Comparison of ENCODE assay signal across 9 cellular contexts in genomic region chr19:601310-601709, GRCh38. TPM values are rescaled to one million over a fixed set of nuclear protein-coding genes. Genes with fewer than 3 reads are reported as not detected.
"Had no signal": no experiment of that assay in that cellular context is flagged by ENCODE, and none has a peak within 500 bp of the region (broad histone marks: within the 10 kb centered on the region; RNA-seq: fewer than 3 reads in every experiment).

No MANE protein-coding gene starts in this region.

- H2AFZ ChIP-seq: GM23338 had no signal

- ATAC-seq: GM23338, HCT116 had no signal

- H3K36me3 Mint-ChIP-seq: IgD-negative memory B cell had no signal

- H3K36me3 ChIP-seq: HAP-1 had no signal

- H3K4me2 ChIP-seq: GM23338 had no signal

- H3K27ac Mint-ChIP-seq: GM23338 had no signal

- H3K4me1 Mint-ChIP-seq: GM23338, IgD-negative memory B cell had no signal

- H3K4me3 ChIP-seq: GM23338, HAP-1 had no signal

- H3K4me1 ChIP-seq: HAP-1 had no signal

- FAIRE-seq: H1, HTR-8/SVneo had no signal

- DNase-seq: H7, KG1 had no signal

- H3K4me3 Mint-ChIP-seq: GM23338, IgD-negative memory B cell had no signal

RNA-seq across cellular contexts. Expression of gene HCN2, which starts 11.6 kb away (rescaled TPM):
- total RNA-seq: HT-29 had no signal
- polyA plus RNA-seq: IgD-negative memory B cell had no signal

RNA-seq across cellular contexts. Expression of gene FGF22, which starts 38.4 kb away (rescaled TPM):
- total RNA-seq: H7 had no signal
- polyA plus RNA-seq: IgD-negative memory B cell had no signal

RNA-seq across cellular contexts. Expression of gene GZMM, which starts 57.5 kb away (rescaled TPM):
- total RNA-seq: GM23338, HT-29 had no signal
